Comparison of ENCODE assay signal across 12 cellular contexts in genomic region chr2:239230318-239231052, GRCh38.
A peak's percentile ranks its signal among the peaks of the same experiment; 100 is the strongest.
DNase-seq lines count a peak whose midpoint lies in the region; ATAC-seq lines count a peak whose summit lies in the region.
"Had no signal": no experiment of that assay in that cellular context is flagged by ENCODE, and none has a peak within 500 bp of the region (broad histone marks: within the 10 kb centered on the region; RNA-seq: fewer than 3 reads in every experiment).

No MANE protein-coding gene starts in this region.

- intact Hi-C loops in left ventricle myocardium superior (cut with micrococcal nuclease) = no loop called here
- intact Hi-C loops in Right ventricle myocardium inferior (cut with DNase I) = no loop called here

- H3K27ac Mint-ChIP-seq in activated naive CD8-positive, alpha-beta T cell = peak overlapping the region; percentile 1
- peak overlapping the region in 2 of 6 donors; percentile 16 to 30 for H3K27ac Mint-ChIP-seq in naive B cell
- H3K27ac Mint-ChIP-seq: stimulated activated memory B cell treated with anti-CD40 and anti-IgM and Interleukin-4, amounts not matched to agents 10 μg/mL and 1 μg/mL and 100 μg/mL, for 72 hours had no signal

- peaks cover 2% of the 10 kb centered on the region for H3K36me3 Mint-ChIP-seq in activated naive CD8-positive, alpha-beta T cell
- peaks cover 0 to 11% of the 10 kb centered on the region in 2 donors for H3K36me3 Mint-ChIP-seq in naive B cell
- H3K36me3 Mint-ChIP-seq: stimulated activated memory B cell treated with anti-CD40 and anti-IgM and Interleukin-4, amounts not matched to agents 10 μg/mL and 1 μg/mL and 100 μg/mL, for 72 hours had no signal

- no peaks in the 10 kb centered on the region for H3K9me3 Mint-ChIP-seq in activated naive CD8-positive, alpha-beta T cell (ENCODE audit: low read depth)
- no peaks in the 10 kb centered on the region for H3K9me3 Mint-ChIP-seq in naive B cell
- H3K9me3 Mint-ChIP-seq: stimulated activated memory B cell treated with anti-CD40 and anti-IgM and Interleukin-4, amounts not matched to agents 10 μg/mL and 1 μg/mL and 100 μg/mL, for 72 hours had no signal

- ATAC-seq in left ventricle myocardium superior = no peak
- ATAC-seq in Right ventricle myocardium inferior = no peak
- peak; percentile 18 to 34 for ATAC-seq in naive B cell (ENCODE audit: low read depth in 2 of 2)
- no peak for ATAC-seq in GM19467 (IDR thresholded peaks at IDR 0.05; ENCODE audit: unreplicated experiment)
- no peak for ATAC-seq in HG03135 (IDR thresholded peaks at IDR 0.05; ENCODE audit: unreplicated experiment)
- ATAC-seq: body of pancreas; stimulated activated memory B cell treated with anti-CD40 and anti-IgM and Interleukin-4, amounts not matched to agents 10 μg/mL and 1 μg/mL and 100 μg/mL, for 72 hours had no signal

- no peak overlapping the region for H3K4me3 Mint-ChIP-seq in activated naive CD8-positive, alpha-beta T cell
- H3K4me3 Mint-ChIP-seq in naive B cell = peak overlapping the region in 7 of 8 donors; percentile 28 to 83 (median 77)
- H3K4me3 Mint-ChIP-seq: stimulated activated memory B cell treated with anti-CD40 and anti-IgM and Interleukin-4, amounts not matched to agents 10 μg/mL and 1 μg/mL and 100 μg/mL, for 72 hours had no signal

- peak; percentile 74 for DNase-seq in left ventricle myocardium superior
- DNase-seq in Right ventricle myocardium inferior (ENCODE audit: missing footprints) = no peak
- DNase-seq in naive B cell = no peak
- no peak for DNase-seq in NAMALWA (ENCODE audit: low spot score)
- DNase-seq in stimulated activated naive CD4-positive, alpha-beta T cell treated with Interleukin-2 at 50 U/mL for 16 hours (lab: John Stamatoyannopoulos, UW) = no peak
- DNase-seq: foreskin fibroblast, NCI-H1105 had no signal

- no peaks in the 10 kb centered on the region for H3K27me3 Mint-ChIP-seq in activated naive CD8-positive, alpha-beta T cell
- peaks cover 5 to 9% (median 9%) of the 10 kb centered on the region in 3 donors for H3K27me3 Mint-ChIP-seq in naive B cell
- H3K27me3 Mint-ChIP-seq: stimulated activated memory B cell treated with anti-CD40 and anti-IgM and Interleukin-4, amounts not matched to agents 10 μg/mL and 1 μg/mL and 100 μg/mL, for 72 hours had no signal

- peaks cover 59% of the 10 kb centered on the region for H3K4me1 Mint-ChIP-seq in activated naive CD8-positive, alpha-beta T cell (ENCODE audit: low read depth)
- peaks cover 31 to 32% (median 32%) of the 10 kb centered on the region in 3 donors for H3K4me1 Mint-ChIP-seq in naive B cell
- H3K4me1 Mint-ChIP-seq: stimulated activated memory B cell treated with anti-CD40 and anti-IgM and Interleukin-4, amounts not matched to agents 10 μg/mL and 1 μg/mL and 100 μg/mL, for 72 hours had no signal

Comparison
In these comparisons a context has a peak if more than half of its experiments do, and no peak if none do; other contexts are left out.
1. ATAC-seq: peak in naive B cell (2 of 2); none in left ventricle myocardium superior (single experiment), Right ventricle myocardium inferior (single experiment), GM19467 (single experiment) and HG03135 (single experiment).